In genomic region chr9:36152741-36153438, GRCh38 we compare ENCODE assay signal across 11 cellular contexts. TPM values are rescaled to one million over a fixed set of nuclear protein-coding genes. Genes with fewer than 3 reads are reported as not detected.
DNase-seq lines count a peak whose midpoint lies in the region; TF ChIP-seq lines count a peak whose summit lies in the region.
"Had no signal": no experiment of that assay in that cellular context is flagged by ENCODE, and none has a peak within 500 bp of the region (broad histone marks: within the 10 kb centered on the region; RNA-seq: fewer than 3 reads in every experiment).

No MANE protein-coding gene starts in this region.

- POLR2A ChIA-PET in CD4-positive, alpha-beta memory T cell (lab: Charles Lee; ENCODE audit: partially characterized antibody), result interaction anchor here (1.3 to 9.2 kb wide), 3 partner anchors 13 to 49 kb away, joined by 6 to 159 read pairs (median 25); partner anchors contain the start of gene GLIPR2

- peaks cover 13% of the 10 kb centered on the region; the same call in 1 of the 2 replicates for H3K79me2 ChIP-seq in Loucy (ENCODE audit: insufficient read depth, low read length)

- H2AFZ ChIP-seq in Loucy (ENCODE audit: low read length), result no peak overlapping the region

- no peaks in the 10 kb centered on the region for H3K36me3 ChIP-seq in CD4-positive, alpha-beta memory T cell (ENCODE audit: insufficient read depth, low read length)
- no peaks in the 10 kb centered on the region for H3K36me3 ChIP-seq in Loucy (ENCODE audit: insufficient read depth, low read length)
- H3K36me3 ChIP-seq in effector memory CD4-positive, alpha-beta T cell (ENCODE audit: control insufficient read depth, insufficient read depth, low read length), result peaks cover 4% of the 10 kb centered on the region
- peaks cover 18% of the 10 kb centered on the region for H3K36me3 ChIP-seq in skeletal muscle satellite cell (ENCODE audit: insufficient read depth, low read length)

- no peaks in the 10 kb centered on the region for H4K20me1 ChIP-seq in Loucy (ENCODE audit: insufficient read depth, low read length, poor library complexity, severe bottlenecking)

- H3F3A ChIP-seq in Loucy (ENCODE audit: low read depth), result peaks cover 2% of the 10 kb centered on the region; the same call in 1 of the 2 replicates

- H3K4me3 Mint-ChIP-seq in CD4-positive, alpha-beta memory T cell, result peak overlapping the region in 7 of 8 donors; percentile 15 to 63 (median 54)

- H3K4me1 ChIP-seq in CD4-positive, alpha-beta memory T cell (ENCODE audit: insufficient read depth, low read length), result peaks cover 68% of the 10 kb centered on the region
- H3K4me1 ChIP-seq in Loucy (ENCODE audit: insufficient read depth, low read length, poor library complexity, severe bottlenecking) (peaks cover 39% of the 10 kb centered on the region), skeletal muscle satellite cell (ENCODE audit: control insufficient read depth, insufficient read depth, low read length) (peaks cover 68% of the 10 kb centered on the region)
- peaks cover 51% of the 10 kb centered on the region for H3K4me1 ChIP-seq in effector memory CD4-positive, alpha-beta T cell (ENCODE audit: control insufficient read depth, insufficient read depth, low read length, poor library complexity, severe bottlenecking)

- no peaks in the 10 kb centered on the region for H3K9me3 ChIP-seq in CD4-positive, alpha-beta memory T cell (ENCODE audit: control insufficient read depth in 1 of 2, low read length in 2 of 2)
- H3K9me3 ChIP-seq in Loucy (ENCODE audit: insufficient read depth, low read depth, low read length) (peaks cover 5% of the 10 kb centered on the region; the same call in 1 of the 2 replicates), skeletal muscle satellite cell (replicated peaks; ENCODE audit: low read length) (no peaks in the 10 kb centered on the region)
- no peaks in the 10 kb centered on the region for H3K9me3 ChIP-seq in effector memory CD4-positive, alpha-beta T cell (ENCODE audit: control insufficient read depth, low read length)

- H3K27me3 Mint-ChIP-seq in CD4-positive, alpha-beta memory T cell, result no peaks in the 10 kb centered on the region

- no peak overlapping the region for H3K4me3 ChIP-seq in CD4-positive, alpha-beta memory T cell (ENCODE audit: low read length in 2 of 2)
- H3K4me3 ChIP-seq in Loucy (ENCODE audit: low read length, poor library complexity, severe bottlenecking), result peak overlapping the region; percentile 82
- H3K4me3 ChIP-seq in effector memory CD4-positive, alpha-beta T cell (ENCODE audit: insufficient read depth, low read depth, low read length, poor library complexity, severe bottlenecking), result no peak overlapping the region
- H3K4me3 ChIP-seq in skeletal muscle satellite cell (ENCODE audit: low read length), result no peak overlapping the region
- H3K4me3 ChIP-seq: SK-N-MC had no signal

- no peak for DNase-seq in CD4-positive, alpha-beta memory T cell
- DNase-seq in effector memory CD4-positive, alpha-beta T cell, result no peak
- no peak for DNase-seq in HuH-7 (ENCODE audit: low spot score)
- DNase-seq in cerebellar nuclear complex (lab: John Stamatoyannopoulos, UW), result no peak
- DNase-seq in HPDE6-E6E7 (ENCODE audit: extremely low spot score), result no peak
- DNase-seq: activated naive CD4-positive, alpha-beta T cell treated with Interleukin-2 at 50 U/mL for 16 hours; cortex of kidney; DMS79 had no signal

- peaks cover 34 to 45% of the 10 kb centered on the region in 2 donors for H3K36me3 Mint-ChIP-seq in CD4-positive, alpha-beta memory T cell

- H3K27ac ChIP-seq in CD4-positive, alpha-beta memory T cell (ENCODE audit: low read depth, low read length), result peak overlapping the region; percentile 96
- H3K27ac ChIP-seq in effector memory CD4-positive, alpha-beta T cell (ENCODE audit: insufficient read depth, low read length, poor library complexity, severe bottlenecking), result peak overlapping the region; percentile 90
- H3K27ac ChIP-seq: SK-N-MC had no signal

- intact Hi-C loops in CD4-positive, alpha-beta memory T cell (cut with micrococcal nuclease), result loop anchor here (1.0 kb wide), 2 partner anchors 13 to 50 kb away; no protein-coding TSS in a partner anchor

- no peaks in the 10 kb centered on the region for H3K9me2 ChIP-seq in Loucy (replicated peaks; ENCODE audit: low read depth, low read length)

- H3K9me3 Mint-ChIP-seq in CD4-positive, alpha-beta memory T cell, result no peaks in the 10 kb centered on the region

- peak overlapping the region; percentile 88 to 100 (median 98) for H3K27ac Mint-ChIP-seq in CD4-positive, alpha-beta memory T cell

- H3K27me3 ChIP-seq in CD4-positive, alpha-beta memory T cell (ENCODE audit: insufficient read depth, low read length), result no peaks in the 10 kb centered on the region
- no peaks in the 10 kb centered on the region for H3K27me3 ChIP-seq in Loucy (ENCODE audit: insufficient read depth, low read length, poor library complexity, severe bottlenecking)
- H3K27me3 ChIP-seq in effector memory CD4-positive, alpha-beta T cell (replicated peaks; ENCODE audit: control insufficient read depth, insufficient read depth, low read length, poor library complexity, severe bottlenecking), result no peaks in the 10 kb centered on the region
- no peaks in the 10 kb centered on the region for H3K27me3 ChIP-seq in skeletal muscle satellite cell (ENCODE audit: control insufficient read depth, insufficient read depth, low read length)

- H3K4me1 Mint-ChIP-seq in CD4-positive, alpha-beta memory T cell, result peaks cover 40 to 65% (median 53%) of the 10 kb centered on the region in 4 donors

- H3K4me2 ChIP-seq in Loucy (ENCODE audit: low read depth, low read length, poor library complexity, severe bottlenecking) (peak overlapping the region; percentile 97), skeletal muscle satellite cell (ENCODE audit: low read length) (no peak overlapping the region)

- CTCF ChIA-PET in CD4-positive, alpha-beta memory T cell (lab: Charles Lee; ENCODE audit: partially characterized antibody), result interaction anchor here (1.3 to 5.8 kb wide), 7 partner anchors 9 to 51 kb away, joined by 3 to 49 read pairs (median 10); partner anchors contain the start of gene CLTA

- peak overlapping the region; percentile 98 for H3K9ac ChIP-seq in Loucy (ENCODE audit: low read depth, low read length, poor library complexity, severe bottlenecking)
- peak overlapping the region; percentile 14 for H3K9ac ChIP-seq in skeletal muscle satellite cell (ENCODE audit: low read depth, low read length)

- TF ChIP-seq CTCF in Loucy (conservative IDR thresholded peaks at IDR 0.05; ENCODE audit: low read length), result no peak

RNA-seq across cellular contexts. Expression of gene CCIN, which starts 16.3 kb away (rescaled TPM):
- not detected for total RNA-seq in CD4-positive, alpha-beta memory T cell
- polyA plus RNA-seq in CD4-positive, alpha-beta memory T cell, result not detected
- total RNA-seq in skeletal muscle satellite cell (2012; rRNA removed), result 0.25 and 1.1 TPM in 2 replicates

RNA-seq across cellular contexts. Expression of gene GLIPR2, which starts 16.4 kb away (rescaled TPM):
- total RNA-seq in CD4-positive, alpha-beta memory T cell, result 10 to 100 TPM; 17.0 to 18.9 TPM
- 100 to 1,000 TPM; 140 to 213 TPM for polyA plus RNA-seq in CD4-positive, alpha-beta memory T cell
- total RNA-seq in skeletal muscle satellite cell (2012; rRNA removed), result 15.2 and 37.6 TPM in 2 replicates

RNA-seq across cellular contexts. Expression of gene CLTA, which starts 37.8 kb away (rescaled TPM):
- 10 to 100 TPM; 69.9 to 72.3 TPM for total RNA-seq in CD4-positive, alpha-beta memory T cell
- 100 to 1,000 TPM in 1 of 2 donors, 10 to 100 TPM in 1; 46.0 to 106 TPM for polyA plus RNA-seq in CD4-positive, alpha-beta memory T cell
- total RNA-seq in skeletal muscle satellite cell (2012; rRNA removed), result 248 and 256 TPM in 2 replicates
